In genomic region chr19:4911786-4912672, GRCh38 we compare ENCODE assay signal across 8 cellular contexts. TPM values are rescaled to one million over a fixed set of nuclear protein-coding genes. Genes with fewer than 3 reads are reported as not detected.
DNase-seq lines count a peak whose midpoint lies in the region; ATAC-seq, FAIRE-seq and TF ChIP-seq lines count a peak whose summit lies in the region.

No MANE protein-coding gene starts in this region.

- CTCF ChIA-PET in SK-N-SH (lab: Yijun Ruan, JAX), result interaction anchor here (0.6 to 7.6 kb wide), 35 partner anchors 9 to 410 kb away, joined by 3 to 121 read pairs (median 4); partner anchors contain the start of genes ARRDC5, FEM1A and PLIN3

- H3K4me3 Mint-ChIP-seq in CD4-positive, CD25-positive, alpha-beta regulatory T cell, result peak overlapping the region; percentile 93 to 100 (median 99)
- H3K4me3 Mint-ChIP-seq in activated naive CD8-positive, alpha-beta T cell, result peak overlapping the region; percentile 98

- H3K9me2 ChIP-seq in SK-N-SH, result no peaks in the 10 kb centered on the region

- no peaks in the 10 kb centered on the region for H3K36me3 ChIP-seq in CD4-positive, CD25-positive, alpha-beta regulatory T cell (ENCODE audit: control insufficient read depth, insufficient read depth, low read length)
- H3K36me3 ChIP-seq in SK-N-SH (replicated peaks in 1 of 2; ENCODE audit: control insufficient read depth in 1 of 2, insufficient read depth in 2 of 2, low read length in 1 of 2) (peaks cover 0 to 9% of the 10 kb centered on the region in 2 experiments), pancreas (no peaks in the 10 kb centered on the region), tibial nerve (no peaks in the 10 kb centered on the region)

- H3K9me3 Mint-ChIP-seq in CD4-positive, CD25-positive, alpha-beta regulatory T cell, result no peaks in the 10 kb centered on the region
- no peaks in the 10 kb centered on the region for H3K9me3 Mint-ChIP-seq in activated naive CD8-positive, alpha-beta T cell (ENCODE audit: low read depth)

- ATAC-seq in CD4-positive, CD25-positive, alpha-beta regulatory T cell (ENCODE audit: low read depth in 2 of 2), result peak; percentile 25 to 30
- ATAC-seq in pancreas, result peak; percentile 27 to 74 (median 58)
- ATAC-seq in HG03442 (IDR thresholded peaks at IDR 0.05; ENCODE audit: unreplicated experiment), result no peak

- TF ChIP-seq EP300 in SK-N-SH (IDR thresholded peaks at IDR 0.05; ENCODE audit: borderline replicate concordance in 1 of 2, low read depth in 1 of 2, low read length in 1 of 2), result peak in 1 of 2 experiments; percentile 88; a peak in 2 of 4 replicates
- TF ChIP-seq EP300 in tibial nerve (IDR thresholded peaks at IDR 0.05), result peak in 1 of 2 donors; percentile 51

- 23% methylated on average over 26 of the region's 29 CpGs for WGBS in SK-N-SH (ENCODE audit: low lambda C conversion rate)
- WGBS in pancreas, 2 donors, result 23 to 25% methylated on average over 29 of the region's 29 CpGs
- WGBS in tibial nerve, 2 donors, result 20 to 24% methylated on average over 22 to 29 of the region's 29 CpGs

- DNase-seq in CD4-positive, CD25-positive, alpha-beta regulatory T cell, result peak; percentile 59 to 79 (median 79)
- DNase-seq in HPDE6-E6E7 (ENCODE audit: extremely low spot score), result peak; percentile 97
- DNase-seq in SK-N-SH, result peak; percentile 82
- DNase-seq in glomerular visceral epithelial cell (ENCODE audit: extremely low spot score), result peak; percentile 99
- DNase-seq in pancreas, result peak in 3 of 6 donors; percentile 44 to 70 (median 61)
- DNase-seq in tibial nerve (ENCODE audit: low spot score in 2 of 2), result peak; percentile 59 to 71

- H3K27me3 Mint-ChIP-seq in CD4-positive, CD25-positive, alpha-beta regulatory T cell, result no peaks in the 10 kb centered on the region
- H3K27me3 Mint-ChIP-seq in activated naive CD8-positive, alpha-beta T cell, result no peaks in the 10 kb centered on the region

- H3K4me2 ChIP-seq in SK-N-SH, result peak overlapping the region; percentile 81

- H3K9me3 ChIP-seq in CD4-positive, CD25-positive, alpha-beta regulatory T cell (ENCODE audit: control insufficient read depth in 2 of 2, low read length in 2 of 2), result no peaks in the 10 kb centered on the region
- no peaks in the 10 kb centered on the region for H3K9me3 ChIP-seq in SK-N-SH
- H3K9me3 ChIP-seq in pancreas, result no peaks in the 10 kb centered on the region
- no peaks in the 10 kb centered on the region for H3K9me3 ChIP-seq in tibial nerve

- H2AFZ ChIP-seq in SK-N-SH (ENCODE audit: low read depth), result peak overlapping the region; percentile 90

- peak overlapping the region; percentile 87; the same call in 1 of the 2 replicates for H3K9ac ChIP-seq in SK-N-SH

- POLR2A ChIA-PET in SK-N-SH (lab: Yijun Ruan, JAX), result interaction anchor here (0.6 to 1.6 kb wide), 3 partner anchors 11 to 102 kb away, joined by 3 to 4 read pairs (median 4); no protein-coding TSS in a partner anchor

- intact Hi-C loops in pancreas (cut with DNase I), result loop anchor here in 1 of 3 donors (5.0 kb wide), 2 partner anchors 40 to 100 kb away; no protein-coding TSS in a partner anchor

- H3K27me3 ChIP-seq in CD4-positive, CD25-positive, alpha-beta regulatory T cell (ENCODE audit: control insufficient read depth, insufficient read depth, low read length), result no peaks in the 10 kb centered on the region
- H3K27me3 ChIP-seq in SK-N-SH (ENCODE audit: insufficient read depth) (no peaks in the 10 kb centered on the region), pancreas (no peaks in the 10 kb centered on the region), tibial nerve (peaks cover 0 to 12% of the 10 kb centered on the region in 2 donors)

- peaks cover 9 to 80% (median 28%) of the 10 kb centered on the region in 4 donors for H3K4me1 Mint-ChIP-seq in CD4-positive, CD25-positive, alpha-beta regulatory T cell
- peaks cover 72% of the 10 kb centered on the region for H3K4me1 Mint-ChIP-seq in activated naive CD8-positive, alpha-beta T cell (ENCODE audit: low read depth)

- peak overlapping the region; percentile 83 for H3K4me3 ChIP-seq in CD4-positive, CD25-positive, alpha-beta regulatory T cell (ENCODE audit: low read depth, low read length)
- peak overlapping the region; percentile 62 to 82 for H3K4me3 ChIP-seq in SK-N-SH (ENCODE audit: low read depth in 2 of 2, low read length in 1 of 2)
- H3K4me3 ChIP-seq in pancreas, result peak overlapping the region in 1 of 4 donors; percentile 12
- peak overlapping the region in 3 of 4 donors; percentile 45 to 78 (median 47) for H3K4me3 ChIP-seq in tibial nerve

- no peak for TF ChIP-seq POLR2A in tibial nerve (IDR thresholded peaks at IDR 0.05)

- peak; percentile 76 for TF ChIP-seq RAD21 in SK-N-SH (IDR thresholded peaks at IDR 0.05; ENCODE audit: low read length)

- H3K36me3 Mint-ChIP-seq in CD4-positive, CD25-positive, alpha-beta regulatory T cell, result peaks cover 7% of the 10 kb centered on the region
- H3K36me3 Mint-ChIP-seq in activated naive CD8-positive, alpha-beta T cell, result peaks cover 5% of the 10 kb centered on the region

- peaks cover 37% of the 10 kb centered on the region for H3F3A ChIP-seq in SK-N-SH (replicated peaks; ENCODE audit: insufficient read depth)

- peaks cover 79% of the 10 kb centered on the region for H3K4me1 ChIP-seq in CD4-positive, CD25-positive, alpha-beta regulatory T cell (ENCODE audit: control insufficient read depth, insufficient read depth, low read length, poor library complexity, severe bottlenecking)
- H3K4me1 ChIP-seq in SK-N-SH (ENCODE audit: control insufficient read depth in 1 of 2, insufficient read depth in 2 of 2, low read depth in 1 of 2, low read length in 1 of 2) (peaks cover 28 to 38% of the 10 kb centered on the region in 2 experiments; a peak in 3 of 4 replicates), pancreas (peaks cover 0 to 11% (median 9%) of the 10 kb centered on the region in 3 donors), tibial nerve (peaks cover 0 to 44% (median 29%) of the 10 kb centered on the region in 4 donors)

- no peak for FAIRE-seq in pancreas (lab: Jason Lieb, UNC)

- peaks cover 67% of the 10 kb centered on the region for H3K79me2 ChIP-seq in SK-N-SH (ENCODE audit: insufficient read depth)

- H4K20me1 ChIP-seq in SK-N-SH (ENCODE audit: insufficient read depth), result peaks cover 30% of the 10 kb centered on the region; the same call in 1 of the 2 replicates

- peak overlapping the region; percentile 70 for H3K27ac ChIP-seq in CD4-positive, CD25-positive, alpha-beta regulatory T cell (ENCODE audit: insufficient read depth, low read length, poor library complexity, severe bottlenecking)
- H3K27ac ChIP-seq in SK-N-SH (ENCODE audit: low read depth in 2 of 2, low read length in 1 of 2) (peak overlapping the region; percentile 81 to 84), pancreas (no peak overlapping the region), tibial nerve (peak overlapping the region in 3 of 4 donors; percentile 50 to 77 (median 53))

- TF ChIP-seq CTCF in SK-N-SH (IDR thresholded peaks at IDR 0.05) (peak; percentile 78), pancreas (IDR thresholded peaks at IDR 0.05) (peak in 3 of 4 donors; percentile 33 to 36 (median 35)), tibial nerve (IDR thresholded peaks at IDR 0.05) (peak; percentile 56 to 87 (median 67))

- H3K27ac Mint-ChIP-seq in CD4-positive, CD25-positive, alpha-beta regulatory T cell, result peak overlapping the region; percentile 82 to 99 (median 94)
- peak overlapping the region; percentile 90 for H3K27ac Mint-ChIP-seq in activated naive CD8-positive, alpha-beta T cell

TF ChIP-seq in SK-N-SH, 30 proteins besides CTCF, POLR2A, EP300 and RAD21 (continues in another document):
- TF ChIP-seq MXI1 (IDR thresholded peaks at IDR 0.05; ENCODE audit: low read depth, low read length) (peak; percentile 57), IRF3 (IDR thresholded peaks at IDR 0.05; ENCODE audit: low read depth, low read length) (no peak)

RNA-seq across cellular contexts. Expression of gene UHRF1, which starts 2.7 kb away (rescaled TPM):
- total RNA-seq in CD4-positive, CD25-positive, alpha-beta regulatory T cell, result 2.2 TPM
- 1 to 10 TPM in 2 of 4 donors, under 1 TPM in 2; 0.57 to 2.7 (median 0.97) TPM for polyA plus RNA-seq in CD4-positive, CD25-positive, alpha-beta regulatory T cell
- polyA plus RNA-seq in SK-N-SH (2012; rRNA removed), result 23.9 and 43.4 TPM in 2 replicates
- 22.9 and 34.0 TPM in 2 replicates for polyA plus RNA-seq in SK-N-SH (2012; cell fraction: cytosol; rRNA removed)
- 57.4 and 61.6 TPM in 2 replicates for polyA plus RNA-seq in SK-N-SH (2012; cell fraction: nucleus; rRNA removed)
- total RNA-seq in pancreas, result 1 to 10 TPM in 3 of 6 donors, under 1 TPM in 3; 0.28 to 1.7 (median 0.96) TPM
- polyA plus RNA-seq in pancreas, result under 1 TPM; 0.45 to 0.84 TPM
- total RNA-seq in tibial nerve, result 1 to 10 TPM; 1.7 to 7.2 (median 3.0) TPM

RNA-seq across cellular contexts. Expression of gene ARRDC5, which starts 9.3 kb away (rescaled TPM):
- 6.1 TPM for total RNA-seq in CD4-positive, CD25-positive, alpha-beta regulatory T cell
- polyA plus RNA-seq in CD4-positive, CD25-positive, alpha-beta regulatory T cell, result 1 to 10 TPM; 1.1 to 2.0 (median 1.2) TPM
- polyA plus RNA-seq in SK-N-SH (2012; rRNA removed) (not detected in 2 replicates), pancreas (under 1 TPM in 1 of 2 donors, not detected in 1; 0.09 TPM)
- not detected in 2 replicates for polyA plus RNA-seq in SK-N-SH (2012; cell fraction: cytosol; rRNA removed)
- polyA plus RNA-seq in SK-N-SH (2012; cell fraction: nucleus; rRNA removed), result 0.04 TPM in 1 of 2 replicates, not detected in the other
- total RNA-seq in pancreas (under 1 TPM in 3 of 6 donors, not detected in 3; 0.12 to 0.15 (median 0.14) TPM), tibial nerve (under 1 TPM in 3 of 4 donors, not detected in 1; 0.44 to 0.90 (median 0.63) TPM)

RNA-seq across cellular contexts. Expression of gene PLIN3, which starts 44.6 kb away (rescaled TPM):
- total RNA-seq in CD4-positive, CD25-positive, alpha-beta regulatory T cell, result 28.6 TPM
- polyA plus RNA-seq in CD4-positive, CD25-positive, alpha-beta regulatory T cell, result 10 to 100 TPM; 26.5 to 35.6 (median 31.4) TPM
- polyA plus RNA-seq in SK-N-SH (2012; rRNA removed) (129 and 136 TPM in 2 replicates), pancreas (10 to 100 TPM in 1 of 2 donors, 1 to 10 TPM in 1; 9.6 to 34.2 TPM)
- polyA plus RNA-seq in SK-N-SH (2012; cell fraction: cytosol; rRNA removed), result 55.6 and 96.3 TPM in 2 replicates
- polyA plus RNA-seq in SK-N-SH (2012; cell fraction: nucleus; rRNA removed), result 67.5 and 82.1 TPM in 2 replicates
- total RNA-seq in pancreas (10 to 100 TPM in 5 of 6 donors, 1 to 10 TPM in 1; 9.3 to 27.5 (median 13.0) TPM), tibial nerve (10 to 100 TPM; 29.5 to 96.3 (median 40.5) TPM)

RNA-seq across cellular contexts. Expression of gene KDM4B, which starts 56.9 kb away (rescaled TPM):
- 70.0 TPM for total RNA-seq in CD4-positive, CD25-positive, alpha-beta regulatory T cell
- 1 to 10 TPM; 6.3 to 8.8 (median 7.9) TPM for polyA plus RNA-seq in CD4-positive, CD25-positive, alpha-beta regulatory T cell
- polyA plus RNA-seq in SK-N-SH (2012; rRNA removed), result 10.0 and 12.2 TPM in 2 replicates
- polyA plus RNA-seq in SK-N-SH (2012; cell fraction: cytosol; rRNA removed), result 4.2 and 6.7 TPM in 2 replicates
- 32.4 and 32.9 TPM in 2 replicates for polyA plus RNA-seq in SK-N-SH (2012; cell fraction: nucleus; rRNA removed)
- 10 to 100 TPM; 13.8 to 22.7 (median 18.5) TPM for total RNA-seq in pancreas
- 10 to 100 TPM; 15.0 to 24.0 TPM for polyA plus RNA-seq in pancreas
- total RNA-seq in tibial nerve, result 10 to 100 TPM; 37.8 to 72.4 (median 57.2) TPM

Comparison
In these comparisons a context has a peak if more than half of its experiments do, and no peak if none do; other contexts are left out.
1. H3K27ac ChIP-seq: peak in CD4-positive, CD25-positive, alpha-beta regulatory T cell (single experiment), SK-N-SH (2 of 2) and tibial nerve (3 of 4); none in pancreas (0 of 4).
2. Peak in every context shown above with its lines, with median percentiles within 50 percentile points of each other: CTCF ChIP-seq.